In the genomic region with DNA sequence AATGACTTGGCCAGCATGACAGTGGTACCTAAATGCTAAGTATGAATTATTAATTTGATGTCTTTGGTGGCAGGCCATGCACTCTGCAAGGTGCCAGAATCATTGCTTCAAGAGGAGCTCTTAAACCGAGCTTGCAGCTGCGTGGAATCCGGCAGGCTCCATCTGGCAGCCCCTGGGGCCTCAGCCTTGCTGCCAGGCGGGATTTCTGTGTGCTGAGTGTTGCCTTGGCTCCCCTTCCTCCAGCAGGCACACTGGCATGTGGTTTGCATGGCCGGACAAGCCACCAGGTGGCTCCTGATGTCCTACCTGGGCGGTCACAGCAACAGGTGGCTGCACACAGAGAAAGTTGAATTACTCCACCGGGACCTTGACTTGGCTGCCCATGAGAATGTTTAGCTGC, we compare ENCODE assay signal across 12 cellular contexts.
DNase-seq lines count a peak whose midpoint lies in the region; ATAC-seq and TF ChIP-seq lines count a peak whose summit lies in the region.
"Had no signal": no experiment of that assay in that cellular context is flagged by ENCODE, and none has a peak within 500 bp of the region (broad histone marks: within the 10 kb centered on the region; RNA-seq: fewer than 3 reads in every experiment).

No MANE protein-coding gene starts in this region.

- CTCF ChIA-PET in HCT116 (lab: Charles Lee), result no interaction called here

- H3K4me1 ChIP-seq in HCT116 (ENCODE audit: control insufficient read depth in 1 of 2, insufficient read depth in 2 of 2, low read length in 2 of 2) (no peaks in the 10 kb centered on the region), OCI-LY3 (ENCODE audit: low read length) (no peaks in the 10 kb centered on the region)
- H3K4me1 ChIP-seq: BLaER1 had no signal

- DNase-seq in Ammon's horn (ENCODE audit: low spot score) (peak; percentile 24), HCT116 (ENCODE audit: low read depth, low spot score) (peak; percentile 7), kidney tubule cell (ENCODE audit: low spot score) (peak; percentile 43), NCI-H774 (lab: John Stamatoyannopoulos, UW) (no peak)
- DNase-seq in stimulated activated CD8-positive, alpha-beta memory T cell treated with anti-CD3 and anti-CD28 coated beads, Interleukin-4, amount 100 ng/mL, for 48 hours, result no peak
- DNase-seq: hippocampal formation, naive B cell, T-helper 1 cell had no signal

- no peaks in the 10 kb centered on the region for H3K79me2 ChIP-seq in HCT116 (ENCODE audit: insufficient read depth, low read length)
- no peaks in the 10 kb centered on the region for H3K79me2 ChIP-seq in OCI-LY3 (ENCODE audit: low read length)

- H3K4me2 ChIP-seq in HCT116 (ENCODE audit: low read length) (no peak overlapping the region), OCI-LY3 (ENCODE audit: low read length) (no peak overlapping the region)
- H3K4me2 ChIP-seq: BLaER1 had no signal

- H3K27ac ChIP-seq in HCT116 (ENCODE audit: low read depth, low read length), result no peak overlapping the region
- no peak overlapping the region for H3K27ac ChIP-seq in OCI-LY3 (ENCODE audit: low read length)
- H3K27ac ChIP-seq: BLaER1 had no signal

- BruUV-seq in HCT116 (replicated peaks; lab: Mats Ljungman, UMichigan), result no TSS peak

- no peaks in the 10 kb centered on the region for H3K9me2 ChIP-seq in HCT116 (ENCODE audit: insufficient read depth)

- H3K27me3 ChIP-seq in HCT116 (ENCODE audit: insufficient read depth, low read length) (peaks cover 7% of the 10 kb centered on the region; the same call in 1 of the 2 replicates), OCI-LY3 (ENCODE audit: low read depth, low read length) (peaks cover 23% of the 10 kb centered on the region)
- H3K27me3 ChIP-seq: BLaER1 had no signal

- H3K4me3 ChIP-seq in HCT116 (replicated peaks in 1 of 2; ENCODE audit: low read depth in 1 of 2, low read length in 2 of 2) (no peak overlapping the region), OCI-LY3 (ENCODE audit: low read length) (no peak overlapping the region)
- H3K4me3 ChIP-seq: BLaER1 had no signal

- peak; percentile 69; the same call in 1 of the 2 replicates for ATAC-seq in HCT116
- no peak for ATAC-seq in HG03108 (IDR thresholded peaks at IDR 0.05; ENCODE audit: unreplicated experiment)
- no peak for ATAC-seq in GM19397 (IDR thresholded peaks at IDR 0.05; ENCODE audit: unreplicated experiment)

- no peaks in the 10 kb centered on the region for H3K36me3 ChIP-seq in HCT116 (ENCODE audit: control insufficient read depth in 1 of 2, insufficient read depth in 2 of 2, low read length in 2 of 2)
- no peaks in the 10 kb centered on the region for H3K36me3 ChIP-seq in OCI-LY3 (replicated peaks; ENCODE audit: low read depth, low read length)
- H3K36me3 ChIP-seq: BLaER1 had no signal

- TF ChIP-seq POLR2A in HCT116 (IDR thresholded peaks at IDR 0.05; ENCODE audit: borderline replicate concordance, extremely low read depth, insufficient read depth, insufficient read length), result no peak

- POLR2A ChIA-PET in HCT116 (lab: Charles Lee), result no interaction called here

- TF ChIP-seq CTCF in HCT116 (IDR thresholded peaks at IDR 0.05 in 2 of 3, conservative IDR thresholded peaks at IDR 0.05 in 1 of 3; ENCODE audit: borderline replicate concordance in 1 of 3, insufficient read depth in 1 of 3, low read depth in 2 of 3, low read length in 2 of 3) (peak; percentile 35 to 39 (median 37); a peak in 5 of 6 replicates), OCI-LY3 (IDR thresholded peaks at IDR 0.05; ENCODE audit: low read depth, low read length) (peak; percentile 15; the same call in 1 of the 2 replicates)

- intact Hi-C loops in HCT116 (cut with micrococcal nuclease), result loop anchor here (1.0 to 5.0 kb wide), 2 partner anchors 386 to 529 kb away; no protein-coding TSS in a partner anchor

- H3K9ac ChIP-seq in HCT116 (ENCODE audit: low read length), result no peak overlapping the region
- no peak overlapping the region for H3K9ac ChIP-seq in OCI-LY3 (ENCODE audit: low read length)
- H3K9ac ChIP-seq: BLaER1 had no signal

- H2AFZ ChIP-seq in HCT116 (ENCODE audit: low read depth, low read length, poor library complexity, severe bottlenecking) (no peak overlapping the region), OCI-LY3 (ENCODE audit: low read depth, low read length) (no peak overlapping the region)

- peak; percentile 65 for TF ChIP-seq RAD21 in HCT116 (IDR thresholded peaks at IDR 0.05; ENCODE audit: low read depth)

- RAD21 ChIA-PET in HCT116 (lab: Charles Lee; ENCODE audit: low non-redundant PET in 1 of 2, low total read pairs in 2 of 2, uncharacterized antibody in 2 of 2, unreplicated experiment in 2 of 2), result no interaction called here

- no peaks in the 10 kb centered on the region for H3K9me3 ChIP-seq in HCT116 (ENCODE audit: control insufficient read depth in 1 of 2, insufficient read depth in 1 of 2, low read depth in 1 of 2, low read length in 2 of 2)
- H3K9me3 ChIP-seq in OCI-LY3 (ENCODE audit: insufficient read depth, low read length), result 0 out of 2 replicates have a peak, but pooled peaks cover 1% of the 10 kb centered on the region
- H3K9me3 ChIP-seq: BLaER1 had no signal

- H4K20me1 ChIP-seq in HCT116 (ENCODE audit: insufficient read depth) (no peaks in the 10 kb centered on the region), OCI-LY3 (ENCODE audit: insufficient read depth, low read length) (no peaks in the 10 kb centered on the region)
- H4K20me1 ChIP-seq: BLaER1 had no signal

TF ChIP-seq in HCT116, 20 proteins besides CTCF, POLR2A, EP300 and RAD21:
- no peak for TF ChIP-seq EZH2 (IDR thresholded peaks at IDR 0.05)
- no peak for TF ChIP-seq ZNF274 (IDR thresholded peaks at IDR 0.05; ENCODE audit: low read depth, low read length)
- TF ChIP-seq SIN3A (IDR thresholded peaks at IDR 0.05; ENCODE audit: low read depth), result no peak
- TF ChIP-seq SP1 (IDR thresholded peaks at IDR 0.05; ENCODE audit: low read depth), result no peak
- TF ChIP-seq EGR1 (IDR thresholded peaks at IDR 0.05; ENCODE audit: low read depth), result no peak
- no peak for TF ChIP-seq EZH2phosphoT487 (IDR thresholded peaks at IDR 0.05; ENCODE audit: borderline replicate concordance)

Comparison
In these comparisons a context has a peak if more than half of its experiments do, and no peak if none do; other contexts are left out.
1. DNase-seq: peak in Ammon's horn (single experiment), HCT116 (single experiment) and kidney tubule cell (single experiment); none in stimulated activated CD8-positive, alpha-beta memory T cell treated with anti-CD3 and anti-CD28 coated beads, Interleukin-4, amount 100 ng/mL, for 48 hours (single experiment) and NCI-H774 (single experiment).